Comparison of ENCODE assay signal across 19 cellular contexts in the genomic region with DNA sequence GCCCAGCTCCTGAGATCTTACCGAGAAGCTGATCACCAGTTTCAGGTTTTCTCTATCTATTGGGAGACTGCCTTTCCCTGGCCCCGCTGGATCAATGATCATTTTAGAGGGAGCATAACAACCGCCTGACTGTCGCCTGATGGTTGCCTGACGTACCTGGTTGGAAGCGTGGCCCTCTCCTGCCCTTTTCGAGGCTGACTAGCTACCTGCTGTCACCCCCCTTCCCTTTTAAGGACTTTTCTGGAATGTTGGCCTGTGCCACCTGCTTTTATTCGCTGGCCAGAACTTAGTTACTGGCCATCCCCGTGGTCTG. TPM values are rescaled to one million over a fixed set of nuclear protein-coding genes. Genes with fewer than 3 reads are reported as not detected.
DNase-seq lines count a peak whose midpoint lies in the region; ATAC-seq and TF ChIP-seq lines count a peak whose summit lies in the region.
"Had no signal": no experiment of that assay in that cellular context is flagged by ENCODE, and none has a peak within 500 bp of the region (broad histone marks: within the 10 kb centered on the region; RNA-seq: fewer than 3 reads in every experiment).

No MANE protein-coding gene starts in this region.

- H3K4me1 ChIP-seq in GM23248 (ENCODE audit: insufficient read depth) (no peaks in the 10 kb centered on the region), iPS-18a (ENCODE audit: control insufficient read depth, low read depth, low read length) (peaks cover 4% of the 10 kb centered on the region)
- H3K4me1 ChIP-seq: HAP-1 had no signal

- H3K4me3 ChIP-seq in GM23248 (peak overlapping the region; percentile 68), iPS-18a (ENCODE audit: low read length) (peak overlapping the region; percentile 52), retinal pigment epithelial cell (ENCODE audit: low read length) (peak overlapping the region; percentile 49)
- H3K4me3 ChIP-seq: HAP-1, SK-N-MC had no signal

- no peaks in the 10 kb centered on the region for H3K9me2 ChIP-seq in GM23248 (ENCODE audit: insufficient read depth)

- H3K27me3 ChIP-seq in GM23248 (replicated peaks; ENCODE audit: insufficient read depth) (no peaks in the 10 kb centered on the region; the same call in 1 of the 2 replicates), iPS-18a (ENCODE audit: control insufficient read depth, insufficient read depth, low read length) (peaks cover 11% of the 10 kb centered on the region)

- peak overlapping the region; percentile 64; the same call in 1 of the 2 replicates for H2AFZ ChIP-seq in GM23248

- peaks cover 6% of the 10 kb centered on the region for H3K27me3 Mint-ChIP-seq in chondrocyte (ENCODE audit: low read depth)
- peaks cover 27 to 39% of the 10 kb centered on the region in 2 donors for H3K27me3 Mint-ChIP-seq in effector memory CD8-positive, alpha-beta T cell

- no peaks in the 10 kb centered on the region for H3K9me3 ChIP-seq in GM23248 (ENCODE audit: low read depth)
- H3K9me3 ChIP-seq in iPS-18a (ENCODE audit: control insufficient read depth, low read depth, low read length): no peaks in the 10 kb centered on the region
- H3K9me3 ChIP-seq: HAP-1 had no signal

- no peaks in the 10 kb centered on the region for H4K20me1 ChIP-seq in GM23248 (ENCODE audit: insufficient read depth)

- H3K36me3 Mint-ChIP-seq in chondrocyte (ENCODE audit: low read depth): no peaks in the 10 kb centered on the region
- H3K36me3 Mint-ChIP-seq in effector memory CD8-positive, alpha-beta T cell (ENCODE audit: insufficient read depth): no peaks in the 10 kb centered on the region
- H3K36me3 Mint-ChIP-seq: activated naive CD4-positive, alpha-beta T cell treated with anti-CD3 and anti-CD28 coated beads, Interleukin-2, amount 50 U/mL, for 24 hours; memory B cell; stimulated activated memory B cell treated with anti-CD40 and anti-IgM and Interleukin-4, amounts not matched to agents 10 μg/mL and 1 μg/mL and 100 μg/mL, for 72 hours had no signal

- in situ Hi-C loops in GM23248 (cut with MboI): no loop called here

- TF ChIP-seq CTCF in chondrocyte (IDR thresholded peaks at IDR 0.05) (no peak), retinal pigment epithelial cell (conservative IDR thresholded peaks at IDR 0.05; ENCODE audit: low read depth, low read length) (no peak)

- peak overlapping the region; percentile 73 for H3K4me2 ChIP-seq in GM23248 (ENCODE audit: unreplicated experiment)

- H3K4me1 Mint-ChIP-seq in chondrocyte (ENCODE audit: low read depth): peaks cover 7% of the 10 kb centered on the region
- H3K4me1 Mint-ChIP-seq in effector memory CD8-positive, alpha-beta T cell (ENCODE audit: low read depth in 2 of 2): peaks cover 5 to 7% of the 10 kb centered on the region in 2 donors
- H3K4me1 Mint-ChIP-seq: memory B cell; stimulated activated memory B cell treated with anti-CD40 and anti-IgM and Interleukin-4, amounts not matched to agents 10 μg/mL and 1 μg/mL and 100 μg/mL, for 72 hours had no signal

- no peaks in the 10 kb centered on the region for H3F3A ChIP-seq in GM23248 (ENCODE audit: insufficient read depth)

- ATAC-seq in effector memory CD8-positive, alpha-beta T cell (replicated peaks): no peak
- ATAC-seq: stimulated activated memory B cell treated with anti-CD40 and anti-IgM and Interleukin-4, amounts not matched to agents 10 μg/mL and 1 μg/mL and 100 μg/mL, for 72 hours had no signal

- no peak overlapping the region for H3K9ac ChIP-seq in GM23248
- peak overlapping the region; percentile 25 for H3K9ac ChIP-seq in iPS-18a (ENCODE audit: low read length)

- DNase-seq in GM23248 (no peak), chondrocyte (ENCODE audit: low spot score) (no peak), retinal pigment epithelial cell (ENCODE audit: low read depth) (no peak), hypothalamus (lab: John Stamatoyannopoulos, UW) (no peak), EL (no peak), kidney tubule cell (ENCODE audit: low spot score) (no peak)
- no peak for DNase-seq in effector memory CD8-positive, alpha-beta T cell
- DNase-seq: CD4-positive, alpha-beta T cell; GF-D8; NCI-H2171; stimulated activated CD4-positive, alpha-beta T cell treated with anti-CD3 and anti-CD28 coated beads, Interleukin-4, amount 100 ng/mL, for 1 hour had no signal

- H3K4me3 Mint-ChIP-seq in chondrocyte (ENCODE audit: unreplicated experiment): peak overlapping the region; percentile 44
- H3K4me3 Mint-ChIP-seq in effector memory CD8-positive, alpha-beta T cell: peak overlapping the region in 1 of 2 donors; percentile 8
- H3K4me3 Mint-ChIP-seq: activated naive CD4-positive, alpha-beta T cell treated with anti-CD3 and anti-CD28 coated beads, Interleukin-2, amount 50 U/mL, for 24 hours; CD4-positive, alpha-beta T cell had no signal

- WGBS in GM23248 (ENCODE audit: low coverage in 1 of 2, low lambda C conversion rate in 2 of 2, missing lambda C conversion rate in 2 of 2), 2 experiments: 72 to 73% methylated on average over 9 of the region's 9 CpGs

- no peak overlapping the region for H3K27ac Mint-ChIP-seq in chondrocyte (ENCODE audit: unreplicated experiment)
- H3K27ac Mint-ChIP-seq in effector memory CD8-positive, alpha-beta T cell: no peak overlapping the region
- H3K27ac Mint-ChIP-seq: activated naive CD4-positive, alpha-beta T cell treated with anti-CD3 and anti-CD28 coated beads, Interleukin-2, amount 50 U/mL, for 24 hours; CD4-positive, alpha-beta T cell; memory B cell; stimulated activated memory B cell treated with anti-CD40 and anti-IgM and Interleukin-4, amounts not matched to agents 10 μg/mL and 1 μg/mL and 100 μg/mL, for 72 hours had no signal

- H3K27ac ChIP-seq in GM23248 (no peak overlapping the region), iPS-18a (ENCODE audit: low read length) (no peak overlapping the region)
- H3K27ac ChIP-seq: SK-N-MC had no signal

- no peaks in the 10 kb centered on the region for H3K9me3 Mint-ChIP-seq in chondrocyte (ENCODE audit: low read depth)
- H3K9me3 Mint-ChIP-seq in effector memory CD8-positive, alpha-beta T cell: no peaks in the 10 kb centered on the region
- H3K9me3 Mint-ChIP-seq: activated naive CD4-positive, alpha-beta T cell treated with anti-CD3 and anti-CD28 coated beads, Interleukin-2, amount 50 U/mL, for 24 hours; CD4-positive, alpha-beta T cell; memory B cell; stimulated activated memory B cell treated with anti-CD40 and anti-IgM and Interleukin-4, amounts not matched to agents 10 μg/mL and 1 μg/mL and 100 μg/mL, for 72 hours had no signal

- H3K79me2 ChIP-seq in GM23248 (ENCODE audit: insufficient read depth): no peaks in the 10 kb centered on the region

- H3K36me3 ChIP-seq in GM23248 (ENCODE audit: low read depth): no peaks in the 10 kb centered on the region
- no peaks in the 10 kb centered on the region for H3K36me3 ChIP-seq in iPS-18a (ENCODE audit: control insufficient read depth, low read depth, low read length)
- H3K36me3 ChIP-seq: HAP-1 had no signal

RNA-seq across cellular contexts. Expression of gene MFSD2B, which starts 0.6 kb away (rescaled TPM):
- under 0.01 TPM in 2 replicates for total RNA-seq in GM23248 (2014; rRNA removed; shearing (Covaris generic))
- 0.58 TPM in 1 of 2 replicates, not detected in the other for polyA plus RNA-seq in GM23248 (2016; fragmentation: Nextera tagmentation; extraction: Ambion mirVana)
- 0.51 TPM in 1 of 3 replicates, not detected in the others for total RNA-seq in chondrocyte
- total RNA-seq: glomerular endothelial cell, M059J had no signal

RNA-seq across cellular contexts. Expression of gene WDCP, which starts 37.9 kb away (rescaled TPM):
- 6.1 and 7.6 TPM in 2 replicates for total RNA-seq in GM23248 (2014; rRNA removed; shearing (Covaris generic))
- polyA plus RNA-seq in GM23248 (2016; fragmentation: Nextera tagmentation; extraction: Ambion mirVana): 3.8 and 4.2 TPM in 2 replicates
- 10.6 to 12.6 TPM (median 12.5 TPM) in 3 replicates for total RNA-seq in chondrocyte

RNA-seq across cellular contexts. Expression of gene FKBP1B, which starts 40.2 kb away (rescaled TPM):
- 1.0 and 7.5 TPM in 2 replicates for total RNA-seq in GM23248 (2014; rRNA removed; shearing (Covaris generic))
- polyA plus RNA-seq in GM23248 (2016; fragmentation: Nextera tagmentation; extraction: Ambion mirVana): 7.0 and 8.7 TPM in 2 replicates
- 10.4 to 18.2 TPM (median 16.2 TPM) in 3 replicates for total RNA-seq in chondrocyte
